In genomic region chr3:68033850-68034249, GRCh38 we compare ENCODE assay signal across 28 cellular contexts.
"Had no signal": no experiment of that assay in that cellular context is flagged by ENCODE, and none has a peak within 500 bp of the region (broad histone marks: within the 10 kb centered on the region; RNA-seq: fewer than 3 reads in every experiment).

No MANE protein-coding gene starts in this region.

- H3K27me3 ChIP-seq: left lung, pancreas, sigmoid colon, stomach, testis, thyroid gland, transverse colon, upper lobe of left lung, vagina had no signal

- H3K4me3 ChIP-seq: heart right ventricle, left lung, lung, mucosa of descending colon, pancreas, prostate gland, sigmoid colon, smooth muscle cell, stomach, testis, thyroid gland, transverse colon, upper lobe of left lung, vagina had no signal

- H3K27ac ChIP-seq: heart right ventricle, left lung, pancreas, prostate gland, sigmoid colon, stomach, testis, thyroid gland, transverse colon, upper lobe of left lung, vagina had no signal

- H3K4me1 ChIP-seq: heart right ventricle, left lung, pancreas, sigmoid colon, stomach, testis, thyroid gland, transverse colon, upper lobe of left lung, vagina had no signal

- H3K4me2 ChIP-seq: smooth muscle cell had no signal

- H3K9me3 ChIP-seq: heart right ventricle, left lung, mucosa of descending colon, pancreas, prostate gland, sigmoid colon, stomach, testis, thyroid gland, transverse colon, upper lobe of left lung, vagina had no signal

- DNase-seq: heart right ventricle; hippocampal formation; kidney glomerular epithelial cell; left cardiac atrium; left lung; midbrain; mucosa of descending colon; naive thymus-derived CD4-positive, alpha-beta T cell; nucleus accumbens; pancreas; posterior cingulate gyrus; retina; right cardiac atrium; sigmoid colon; stimulated activated CD4-positive, alpha-beta T cell treated with anti-CD3 and anti-CD28 coated beads, Interleukin-2, amount 100 ng/mL, for 24 hours; stimulated activated CD4-positive, alpha-beta T cell treated with anti-CD3 and anti-CD28 coated beads, Interleukin-4, amount 100 ng/mL, for 1 hour; stimulated activated naive B cell treated with anti-CD40 and anti-IgM and Interleukin-4, amounts not matched to agents 10 μg/mL and 1 μg/mL and 100 μg/mL, for 72 hours; stimulated activated naive CD8-positive, alpha-beta T cell treated with anti-CD3 and anti-CD28 coated beads, Interleukin-15, Interleukin-2, amounts not matched to agents 100 U/mL and 50 U/mL, for 24 hours; stomach; testis; thyroid gland; transverse colon; upper lobe of left lung had no signal

- ATAC-seq: heart right ventricle; left cardiac atrium; left lung; mucosa of descending colon; naive thymus-derived CD4-positive, alpha-beta T cell; natural killer cell treated with Interleukin-12 subunit alpha and Interleukin-12 subunit beta and Interleukin-15 and Interleukin-18, amount 100 ng/mL, for 72 hours; pancreas; right cardiac atrium; stimulated activated naive B cell treated with anti-CD40 and anti-IgM and Interleukin-4, amounts not matched to agents 10 μg/mL and 1 μg/mL and 100 μg/mL, for 72 hours; stimulated activated naive CD8-positive, alpha-beta T cell treated with anti-CD3 and anti-CD28 coated beads, Interleukin-15, Interleukin-2, amounts not matched to agents 100 U/mL and 50 U/mL, for 24 hours had no signal

- H3K36me3 ChIP-seq: heart right ventricle, left lung, pancreas, prostate gland, sigmoid colon, stomach, thyroid gland, transverse colon, upper lobe of left lung, vagina had no signal
